1 cellular context compared by ENCODE assay signal in the genomic region with DNA sequence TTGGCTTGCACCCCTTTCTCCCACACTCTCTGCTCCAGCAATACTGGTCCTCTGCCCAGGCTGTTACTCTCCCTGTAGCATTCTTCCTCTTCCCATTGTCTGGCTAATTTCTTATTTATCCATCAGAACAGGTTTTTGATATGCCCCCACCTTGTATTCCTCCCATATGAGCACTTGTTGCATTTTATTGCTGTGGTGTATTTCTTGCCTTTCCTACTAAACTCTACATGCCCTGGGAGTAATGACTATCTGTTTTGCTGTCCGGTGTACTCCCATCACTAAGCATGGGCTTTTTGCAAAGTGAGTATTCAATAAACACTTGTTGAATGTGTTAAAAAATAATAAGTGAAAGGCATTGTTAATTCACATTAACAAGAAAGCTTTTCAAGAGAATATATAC.
TF ChIP-seq lines count a peak whose summit lies in the region.

No MANE protein-coding gene starts in this region.

TF ChIP-seq in GM23338, 12 proteins besides CTCF, POLR2A, EP300 and RAD21 (continued from another document):
- TF ChIP-seq, protein P1, sequence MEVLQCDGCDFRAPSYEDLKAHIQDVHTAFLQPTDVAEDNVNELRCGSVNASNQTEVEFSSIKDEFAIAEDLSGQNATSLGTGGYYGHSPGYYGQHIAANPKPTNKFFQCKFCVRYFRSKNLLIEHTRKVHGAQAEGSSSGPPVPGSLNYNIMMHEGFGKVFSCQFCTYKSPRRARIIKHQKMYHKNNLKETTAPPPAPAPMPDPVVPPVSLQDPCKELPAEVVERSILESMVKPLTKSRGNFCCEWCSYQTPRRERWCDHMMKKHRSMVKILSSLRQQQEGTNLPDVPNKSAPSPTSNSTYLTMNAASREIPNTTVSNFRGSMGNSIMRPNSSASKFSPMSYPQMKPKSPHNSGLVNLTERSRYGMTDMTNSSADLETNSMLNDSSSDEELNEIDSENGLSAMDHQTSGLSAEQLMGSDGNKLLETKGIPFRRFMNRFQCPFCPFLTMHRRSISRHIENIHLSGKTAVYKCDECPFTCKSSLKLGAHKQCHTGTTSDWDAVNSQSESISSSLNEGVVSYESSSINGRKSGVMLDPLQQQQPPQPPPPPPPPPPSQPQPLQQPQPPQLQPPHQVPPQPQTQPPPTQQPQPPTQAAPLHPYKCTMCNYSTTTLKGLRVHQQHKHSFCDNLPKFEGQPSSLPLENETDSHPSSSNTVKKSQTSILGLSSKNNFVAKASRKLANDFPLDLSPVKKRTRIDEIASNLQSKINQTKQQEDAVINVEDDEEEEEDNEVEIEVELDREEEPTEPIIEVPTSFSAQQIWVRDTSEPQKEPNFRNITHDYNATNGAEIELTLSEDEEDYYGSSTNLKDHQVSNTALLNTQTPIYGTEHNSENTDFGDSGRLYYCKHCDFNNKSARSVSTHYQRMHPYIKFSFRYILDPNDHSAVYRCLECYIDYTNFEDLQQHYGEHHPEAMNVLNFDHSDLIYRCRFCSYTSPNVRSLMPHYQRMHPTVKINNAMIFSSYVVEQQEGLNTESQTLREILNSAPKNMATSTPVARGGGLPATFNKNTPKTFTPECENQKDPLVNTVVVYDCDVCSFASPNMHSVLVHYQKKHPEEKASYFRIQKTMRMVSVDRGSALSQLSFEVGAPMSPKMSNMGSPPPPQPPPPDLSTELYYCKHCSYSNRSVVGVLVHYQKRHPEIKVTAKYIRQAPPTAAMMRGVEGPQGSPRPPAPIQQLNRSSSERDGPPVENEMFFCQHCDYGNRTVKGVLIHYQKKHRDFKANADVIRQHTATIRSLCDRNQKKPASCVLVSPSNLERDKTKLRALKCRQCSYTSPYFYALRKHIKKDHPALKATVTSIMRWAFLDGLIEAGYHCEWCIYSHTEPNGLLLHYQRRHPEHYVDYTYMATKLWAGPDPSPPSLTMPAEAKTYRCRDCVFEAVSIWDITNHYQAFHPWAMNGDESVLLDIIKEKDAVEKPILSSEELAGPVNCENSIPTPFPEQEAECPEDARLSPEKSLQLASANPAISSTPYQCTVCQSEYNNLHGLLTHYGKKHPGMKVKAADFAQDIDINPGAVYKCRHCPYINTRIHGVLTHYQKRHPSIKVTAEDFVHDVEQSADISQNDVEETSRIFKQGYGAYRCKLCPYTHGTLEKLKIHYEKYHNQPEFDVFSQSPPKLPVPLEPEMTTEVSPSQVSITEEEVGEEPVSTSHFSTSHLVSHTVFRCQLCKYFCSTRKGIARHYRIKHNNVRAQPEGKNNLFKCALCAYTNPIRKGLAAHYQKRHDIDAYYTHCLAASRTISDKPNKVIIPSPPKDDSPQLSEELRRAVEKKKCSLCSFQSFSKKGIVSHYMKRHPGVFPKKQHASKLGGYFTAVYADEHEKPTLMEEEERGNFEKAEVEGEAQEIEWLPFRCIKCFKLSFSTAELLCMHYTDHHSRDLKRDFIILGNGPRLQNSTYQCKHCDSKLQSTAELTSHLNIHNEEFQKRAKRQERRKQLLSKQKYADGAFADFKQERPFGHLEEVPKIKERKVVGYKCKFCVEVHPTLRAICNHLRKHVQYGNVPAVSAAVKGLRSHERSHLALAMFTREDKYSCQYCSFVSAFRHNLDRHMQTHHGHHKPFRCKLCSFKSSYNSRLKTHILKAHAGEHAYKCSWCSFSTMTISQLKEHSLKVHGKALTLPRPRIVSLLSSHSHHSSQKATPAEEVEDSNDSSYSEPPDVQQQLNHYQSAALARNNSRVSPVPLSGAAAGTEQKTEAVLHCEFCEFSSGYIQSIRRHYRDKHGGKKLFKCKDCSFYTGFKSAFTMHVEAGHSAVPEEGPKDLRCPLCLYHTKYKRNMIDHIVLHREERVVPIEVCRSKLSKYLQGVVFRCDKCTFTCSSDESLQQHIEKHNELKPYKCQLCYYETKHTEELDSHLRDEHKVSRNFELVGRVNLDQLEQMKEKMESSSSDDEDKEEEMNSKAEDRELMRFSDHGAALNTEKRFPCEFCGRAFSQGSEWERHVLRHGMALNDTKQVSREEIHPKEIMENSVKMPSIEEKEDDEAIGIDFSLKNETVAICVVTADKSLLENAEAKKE (CRISPR knock-in tag; IDR thresholded peaks at IDR 0.05): no peak
- no peak for TF ChIP-seq JUNB (IDR thresholded peaks at IDR 0.05; ENCODE audit: unreplicated experiment)
- TF ChIP-seq, protein P2, sequence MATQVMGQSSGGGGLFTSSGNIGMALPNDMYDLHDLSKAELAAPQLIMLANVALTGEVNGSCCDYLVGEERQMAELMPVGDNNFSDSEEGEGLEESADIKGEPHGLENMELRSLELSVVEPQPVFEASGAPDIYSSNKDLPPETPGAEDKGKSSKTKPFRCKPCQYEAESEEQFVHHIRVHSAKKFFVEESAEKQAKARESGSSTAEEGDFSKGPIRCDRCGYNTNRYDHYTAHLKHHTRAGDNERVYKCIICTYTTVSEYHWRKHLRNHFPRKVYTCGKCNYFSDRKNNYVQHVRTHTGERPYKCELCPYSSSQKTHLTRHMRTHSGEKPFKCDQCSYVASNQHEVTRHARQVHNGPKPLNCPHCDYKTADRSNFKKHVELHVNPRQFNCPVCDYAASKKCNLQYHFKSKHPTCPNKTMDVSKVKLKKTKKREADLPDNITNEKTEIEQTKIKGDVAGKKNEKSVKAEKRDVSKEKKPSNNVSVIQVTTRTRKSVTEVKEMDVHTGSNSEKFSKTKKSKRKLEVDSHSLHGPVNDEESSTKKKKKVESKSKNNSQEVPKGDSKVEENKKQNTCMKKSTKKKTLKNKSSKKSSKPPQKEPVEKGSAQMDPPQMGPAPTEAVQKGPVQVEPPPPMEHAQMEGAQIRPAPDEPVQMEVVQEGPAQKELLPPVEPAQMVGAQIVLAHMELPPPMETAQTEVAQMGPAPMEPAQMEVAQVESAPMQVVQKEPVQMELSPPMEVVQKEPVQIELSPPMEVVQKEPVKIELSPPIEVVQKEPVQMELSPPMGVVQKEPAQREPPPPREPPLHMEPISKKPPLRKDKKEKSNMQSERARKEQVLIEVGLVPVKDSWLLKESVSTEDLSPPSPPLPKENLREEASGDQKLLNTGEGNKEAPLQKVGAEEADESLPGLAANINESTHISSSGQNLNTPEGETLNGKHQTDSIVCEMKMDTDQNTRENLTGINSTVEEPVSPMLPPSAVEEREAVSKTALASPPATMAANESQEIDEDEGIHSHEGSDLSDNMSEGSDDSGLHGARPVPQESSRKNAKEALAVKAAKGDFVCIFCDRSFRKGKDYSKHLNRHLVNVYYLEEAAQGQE (IDR thresholded peaks at IDR 0.05; ENCODE audit: unreplicated experiment): no peak
- no peak for TF ChIP-seq ZNF331 (CRISPR knock-in tag; IDR thresholded peaks at IDR 0.05; ENCODE audit: low read depth)
- TF ChIP-seq NANOG (IDR thresholded peaks at IDR 0.05; ENCODE audit: borderline replicate concordance): no peak
- TF ChIP-seq, protein P3, sequence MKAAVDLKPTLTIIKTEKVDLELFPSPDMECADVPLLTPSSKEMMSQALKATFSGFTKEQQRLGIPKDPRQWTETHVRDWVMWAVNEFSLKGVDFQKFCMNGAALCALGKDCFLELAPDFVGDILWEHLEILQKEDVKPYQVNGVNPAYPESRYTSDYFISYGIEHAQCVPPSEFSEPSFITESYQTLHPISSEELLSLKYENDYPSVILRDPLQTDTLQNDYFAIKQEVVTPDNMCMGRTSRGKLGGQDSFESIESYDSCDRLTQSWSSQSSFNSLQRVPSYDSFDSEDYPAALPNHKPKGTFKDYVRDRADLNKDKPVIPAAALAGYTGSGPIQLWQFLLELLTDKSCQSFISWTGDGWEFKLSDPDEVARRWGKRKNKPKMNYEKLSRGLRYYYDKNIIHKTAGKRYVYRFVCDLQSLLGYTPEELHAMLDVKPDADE (IDR thresholded peaks at IDR 0.05): no peak
- no peak for TF ChIP-seq STAT1 (IDR thresholded peaks at IDR 0.05; ENCODE audit: unreplicated experiment)
- no peak for TF ChIP-seq CREB1 (CRISPR knock-in tag; IDR thresholded peaks at IDR 0.05; ENCODE audit: low read depth)
- TF ChIP-seq EZH2 (IDR thresholded peaks at IDR 0.05; ENCODE audit: low read depth, unreplicated experiment): no peak
- no peak for TF ChIP-seq ZNF114 (CRISPR knock-in tag; IDR thresholded peaks at IDR 0.05)
- no peak for TF ChIP-seq EZH2phosphoT487 (IDR thresholded peaks at IDR 0.05; ENCODE audit: unreplicated experiment)
